In the genomic region with DNA sequence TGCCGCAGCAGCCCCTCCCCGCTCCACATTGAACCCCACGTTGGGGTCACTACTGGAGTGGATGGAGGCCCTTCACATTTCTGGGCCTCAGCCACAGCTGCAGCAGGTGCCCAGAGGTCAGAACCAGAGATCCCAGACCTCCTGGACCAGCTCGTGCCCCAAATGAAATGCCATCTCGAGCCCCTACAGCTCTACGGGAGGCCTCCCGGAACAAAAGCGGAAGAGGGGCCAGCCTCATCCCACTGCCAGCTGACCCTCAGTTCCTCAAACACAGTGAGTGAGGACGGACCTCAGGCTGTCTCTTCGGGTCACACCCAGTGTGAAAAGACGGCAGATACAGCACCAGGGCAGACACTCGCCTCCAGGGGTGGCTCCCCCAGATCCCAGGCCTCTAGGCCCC, we compare ENCODE assay signal across 2 cellular contexts. TPM values are rescaled to one million over a fixed set of nuclear protein-coding genes. Genes with fewer than 3 reads are reported as not detected.
"Had no signal": no experiment of that assay in that cellular context is flagged by ENCODE, and none has a peak within 500 bp of the region (broad histone marks: within the 10 kb centered on the region; RNA-seq: fewer than 3 reads in every experiment).

No MANE protein-coding gene starts in this region.

RNA-seq across cellular contexts. Expression of a gene that starts 8.2 kb away (rescaled TPM):
- total RNA-seq: foreskin keratinocyte had no signal
- polyA plus RNA-seq: foreskin keratinocyte, immature natural killer cell had no signal
